ENCODE assay signal across 8 cellular contexts in genomic region chr6:4020822-4021132, GRCh38. TPM values are rescaled to one million over a fixed set of nuclear protein-coding genes. Genes with fewer than 3 reads are reported as not detected.
DNase-seq lines count a peak whose midpoint lies in the region; ATAC-seq and TF ChIP-seq lines count a peak whose summit lies in the region.

No MANE protein-coding gene starts in this region.

- peaks cover 66 to 83% (median 71%) of the 10 kb centered on the region in 3 donors for H3K4me1 Mint-ChIP-seq in T-cell

- H3K27ac ChIP-seq in skeletal muscle tissue (ENCODE audit: low read depth, low read length) = peak overlapping the region; percentile 96

- no peaks in the 10 kb centered on the region for H3K9me3 Mint-ChIP-seq in T-cell

- H3K4me3 ChIP-seq in foreskin fibroblast (ENCODE audit: low read depth in 1 of 2, low read length in 2 of 2) (peak overlapping the region; percentile 88 to 89), skeletal muscle tissue (ENCODE audit: low read length in 3 of 3) (peak overlapping the region; percentile 87 to 95 (median 92))

- peak overlapping the region; percentile 99 to 100 for H3K27ac Mint-ChIP-seq in T-cell

- POLR2A ChIA-PET in T-cell (lab: Charles Lee) = interaction anchor here (0.6 to 2.1 kb wide), 10 partner anchors 11 to 1263 kb away, joined by 3 to 13 read pairs (median 4); partner anchors contain the start of gene ECI2 (in 1 of the 2)

- H3K4me3 Mint-ChIP-seq in T-cell = peak overlapping the region; percentile 95 to 99 (median 99)

- ATAC-seq in GM21526 (IDR thresholded peaks at IDR 0.05; ENCODE audit: low FRiP score, unreplicated experiment) = peak; percentile 1
- no peak for ATAC-seq in T-cell (replicated peaks in 1 of 4)

- CTCF ChIA-PET in T-cell (lab: Charles Lee) = interaction anchor here (0.7 to 2.1 kb wide), 19 partner anchors 10 to 280 kb away, joined by 3 to 24 read pairs (median 4); partner anchors contain the start of genes ECI2 (in 1 of the 2) and FAM50B (in 1 of the 2)

- H3K36me3 ChIP-seq in skeletal muscle tissue (ENCODE audit: control insufficient read depth in 3 of 3, insufficient read depth in 3 of 3, low read length in 3 of 3) = no peaks in the 10 kb centered on the region

- no peak for TF ChIP-seq CTCF in foreskin fibroblast (IDR thresholded peaks at IDR 0.05; ENCODE audit: low read depth, low read length)

- H3K27me3 ChIP-seq in skeletal muscle tissue (ENCODE audit: control insufficient read depth in 3 of 3, insufficient read depth in 3 of 3, low read length in 3 of 3) = no peaks in the 10 kb centered on the region

- no peaks in the 10 kb centered on the region for H3K9me3 ChIP-seq in skeletal muscle tissue (ENCODE audit: control insufficient read depth in 3 of 3, low read length in 3 of 3)

- no peaks in the 10 kb centered on the region for H3K27me3 Mint-ChIP-seq in T-cell

- H3K9ac ChIP-seq in skeletal muscle tissue (ENCODE audit: low read depth in 1 of 3, low read length in 3 of 3) = peak overlapping the region; percentile 73 to 99 (median 95)

- peaks cover 13% of the 10 kb centered on the region for H3K36me3 Mint-ChIP-seq in T-cell

- DNase-seq in T-cell (no peak), foreskin fibroblast (no peak), NCI-H524 treated with DMSO at 0.1 percent for 48 hours (lab: John Stamatoyannopoulos, UW) (no peak), islet precursor cell (no peak), NCI-H446 treated with DMSO at 0.1 percent for 48 hours (lab: John Stamatoyannopoulos, UW) (no peak), SW 1271 (lab: John Stamatoyannopoulos, UW) (no peak)

- H3K4me1 ChIP-seq in skeletal muscle tissue (ENCODE audit: control insufficient read depth in 3 of 3, insufficient read depth in 3 of 3, low read length in 3 of 3) = peaks cover 30 to 39% (median 30%) of the 10 kb centered on the region in 3 donors

RNA-seq across cellular contexts. Expression of gene FAM217A, which starts 58.2 kb away (rescaled TPM):
- not detected for total RNA-seq in T-cell
- total RNA-seq in skeletal muscle tissue = not detected
